ENCODE assay signal across 27 cellular contexts in genomic region chr11:2251138-2251537, GRCh38. TPM values are rescaled to one million over a fixed set of nuclear protein-coding genes. Genes with fewer than 3 reads are reported as not detected.
"Had no signal": no experiment of that assay in that cellular context is flagged by ENCODE, and none has a peak within 500 bp of the region (broad histone marks: within the 10 kb centered on the region; RNA-seq: fewer than 3 reads in every experiment).

No MANE protein-coding gene starts in this region.

- H3K27ac ChIP-seq: VCaP had no signal

- H3K9me3 ChIP-seq: MG63 had no signal

- H3K27me3 Mint-ChIP-seq: activated CD8-positive, alpha-beta T cell treated with anti-CD3 and anti-CD28 coated beads for 36 hours; activated naive CD4-positive, alpha-beta T cell treated with anti-CD3 and anti-CD28 coated beads, Interleukin-2, amount 50 U/mL, for 24 hours; activated T-cell treated with anti-CD3 and anti-CD28 coated beads, Interleukin-2, amount 50 U/mL, for 24 hours had no signal

- H3K4me1 Mint-ChIP-seq: activated naive CD4-positive, alpha-beta T cell treated with anti-CD3 and anti-CD28 coated beads, Interleukin-2, amount 50 U/mL, for 24 hours had no signal

- H3K27me3 ChIP-seq: MG63 had no signal

- H3K36me3 ChIP-seq: MG63 had no signal

- DNase-seq: activated CD4-positive, alpha-beta T cell treated with anti-CD3 and anti-CD28 coated beads, Interleukin-2, amount 50 U/mL, for 1 hour; activated CD4-positive, CD25-positive, alpha-beta regulatory T cell; activated CD8-positive, alpha-beta T cell treated with anti-CD3 and anti-CD28 coated beads for 36 hours; activated effector memory CD4-positive, alpha-beta T cell treated with Interleukin-2 at 50 U/mL for 16 hours; activated naive CD4-positive, alpha-beta T cell; activated T-cell treated with anti-CD3 and anti-CD28 coated beads, Interleukin-2, amount 50 U/mL, for 24 hours; central memory CD4-positive, alpha-beta T cell; MG63; MV-4-11; NCI-H1092 treated with DMSO at 0.1 percent for 48 hours; NCI-H1417 treated with DMSO at 0.1 percent for 48 hours; NCI-H1694; NCI-H2029; NCI-H2107; NCI-H2171 treated with DMSO at 0.1 percent for 48 hours; NCI-H226; NCI-H526 treated with DMSO at 0.1 percent for 48 hours; NK-92 treated with Interleukin-12 subunit alpha and Interleukin-12 subunit beta, amount 100 ng/mL, for 24 hours; PC-3; SIG-M5; T-helper 2 cell; T1000 had no signal

- H3K36me3 Mint-ChIP-seq: activated naive CD4-positive, alpha-beta T cell treated with anti-CD3 and anti-CD28 coated beads, Interleukin-2, amount 50 U/mL, for 24 hours had no signal

- H3K4me3 Mint-ChIP-seq: activated CD8-positive, alpha-beta T cell treated with anti-CD3 and anti-CD28 coated beads for 36 hours; activated naive CD4-positive, alpha-beta T cell treated with anti-CD3 and anti-CD28 coated beads, Interleukin-2, amount 50 U/mL, for 24 hours; activated T-cell treated with anti-CD3 and anti-CD28 coated beads, Interleukin-2, amount 50 U/mL, for 24 hours; activated T-helper 1 cell treated with anti-CD3 and anti-CD28 coated beads, Interleukin-12 subunit alpha, Interleukin-12 subunit beta, Interleukin-2, Interleukin-4 antibody, amounts not matched to agents 30 ng/mL and 10 ng/mL and 1 ng/mL, durations not matched to agents 14 hours and 24 hours and 36 hours had no signal

- H3K4me3 ChIP-seq: MG63 had no signal

- H3K27ac Mint-ChIP-seq: activated CD8-positive, alpha-beta T cell treated with anti-CD3 and anti-CD28 coated beads for 36 hours; activated naive CD4-positive, alpha-beta T cell treated with anti-CD3 and anti-CD28 coated beads, Interleukin-2, amount 50 U/mL, for 24 hours; activated T-cell treated with anti-CD3 and anti-CD28 coated beads, Interleukin-2, amount 50 U/mL, for 24 hours; activated T-helper 1 cell treated with anti-CD3 and anti-CD28 coated beads, Interleukin-12 subunit alpha, Interleukin-12 subunit beta, Interleukin-2, Interleukin-4 antibody, amounts not matched to agents 30 ng/mL and 10 ng/mL and 1 ng/mL, durations not matched to agents 14 hours and 24 hours and 36 hours had no signal

- ATAC-seq: activated CD8-positive, alpha-beta T cell treated with anti-CD3 and anti-CD28 coated beads for 36 hours; PC-3 had no signal

RNA-seq across cellular contexts. Expression of gene ASCL2, which starts 19.2 kb away (rescaled TPM):
- total RNA-seq: NCI-H460 had no signal

RNA-seq across cellular contexts. Expression of gene C11orf21, which starts 50.6 kb away (rescaled TPM):
- total RNA-seq: bronchial epithelial cell, NCI-H460, PC-3 had no signal

RNA-seq across cellular contexts. Expression of gene TSPAN32, which starts 50.7 kb away (rescaled TPM):
- total RNA-seq: bronchial epithelial cell, NCI-H460, PC-3 had no signal
